ENCODE assay signal across 9 cellular contexts in genomic region chr2:44942304-44943030, GRCh38. TPM values are rescaled to one million over a fixed set of nuclear protein-coding genes. Genes with fewer than 3 reads are reported as not detected.
DNase-seq lines count a peak whose midpoint lies in the region; ATAC-seq lines count a peak whose summit lies in the region.
"Had no signal": no experiment of that assay in that cellular context is flagged by ENCODE, and none has a peak within 500 bp of the region (broad histone marks: within the 10 kb centered on the region; RNA-seq: fewer than 3 reads in every experiment).

No MANE protein-coding gene starts in this region.

- no peak overlapping the region for H3K27ac Mint-ChIP-seq in stimulated activated naive CD8-positive, alpha-beta T cell treated with anti-CD3 and anti-CD28 coated beads, Interleukin-15, Interleukin-2, amounts not matched to agents 100 ng/mL and 50 ng/mL, for 24 hours
- H3K27ac Mint-ChIP-seq in activated naive CD8-positive, alpha-beta T cell treated with anti-CD3 and anti-CD28 coated beads, Interleukin-2, amount 50 U/mL, for 24 hours, result no peak overlapping the region
- peak overlapping the region in 4 of 6 donors; percentile 21 to 76 (median 49) for H3K27ac Mint-ChIP-seq in naive B cell

- H3K4me3 Mint-ChIP-seq in stimulated activated naive CD8-positive, alpha-beta T cell treated with anti-CD3 and anti-CD28 coated beads, Interleukin-15, Interleukin-2, amounts not matched to agents 100 ng/mL and 50 ng/mL, for 24 hours, result peak overlapping the region; percentile 43
- peak overlapping the region; percentile 82 for H3K4me3 Mint-ChIP-seq in activated naive CD8-positive, alpha-beta T cell treated with anti-CD3 and anti-CD28 coated beads, Interleukin-2, amount 50 U/mL, for 24 hours
- peak overlapping the region; percentile 87 to 95 (median 91) for H3K4me3 Mint-ChIP-seq in naive B cell

- H3K9me3 Mint-ChIP-seq in stimulated activated naive CD8-positive, alpha-beta T cell treated with anti-CD3 and anti-CD28 coated beads, Interleukin-15, Interleukin-2, amounts not matched to agents 100 ng/mL and 50 ng/mL, for 24 hours, result no peaks in the 10 kb centered on the region
- H3K9me3 Mint-ChIP-seq in activated naive CD8-positive, alpha-beta T cell treated with anti-CD3 and anti-CD28 coated beads, Interleukin-2, amount 50 U/mL, for 24 hours, result no peaks in the 10 kb centered on the region
- peaks cover 0 to 12% (median 3%) of the 10 kb centered on the region in 7 donors for H3K9me3 Mint-ChIP-seq in naive B cell

- ATAC-seq in stimulated activated naive CD8-positive, alpha-beta T cell treated with anti-CD3 and anti-CD28 coated beads, Interleukin-15, Interleukin-2, amounts not matched to agents 100 U/mL and 50 U/mL, for 24 hours, result no peak
- no peak for ATAC-seq in activated naive CD8-positive, alpha-beta T cell treated with anti-CD3 and anti-CD28 coated beads, Interleukin-2, amount 50 U/mL, for 24 hours
- no peak for ATAC-seq in naive B cell (ENCODE audit: low read depth in 2 of 2)

- no peaks in the 10 kb centered on the region for H3K36me3 Mint-ChIP-seq in stimulated activated naive CD8-positive, alpha-beta T cell treated with anti-CD3 and anti-CD28 coated beads, Interleukin-15, Interleukin-2, amounts not matched to agents 100 ng/mL and 50 ng/mL, for 24 hours (ENCODE audit: low read depth)
- no peaks in the 10 kb centered on the region for H3K36me3 Mint-ChIP-seq in activated naive CD8-positive, alpha-beta T cell treated with anti-CD3 and anti-CD28 coated beads, Interleukin-2, amount 50 U/mL, for 24 hours (ENCODE audit: low read depth)
- peaks cover 0 to 13% of the 10 kb centered on the region in 2 donors for H3K36me3 Mint-ChIP-seq in naive B cell

- DNase-seq in stimulated activated naive CD8-positive, alpha-beta T cell treated with anti-CD3 and anti-CD28 coated beads, Interleukin-15, Interleukin-2, amounts not matched to agents 100 U/mL and 50 U/mL, for 24 hours, result no peak
- no peak for DNase-seq in activated naive CD8-positive, alpha-beta T cell treated with anti-CD3 and anti-CD28 coated beads, Interleukin-2, amount 50 U/mL, for 24 hours
- DNase-seq in naive B cell (peak; percentile 36), kidney tubule cell (ENCODE audit: low spot score) (no peak), activated gamma-delta T cell (lab: John Stamatoyannopoulos, UW) (no peak), LoVo (ENCODE audit: low spot score) (no peak), COR-L47 (lab: John Stamatoyannopoulos, UW) (no peak)
- DNase-seq: cerebellar nuclear complex had no signal

- peaks cover 52% of the 10 kb centered on the region for H3K4me1 Mint-ChIP-seq in stimulated activated naive CD8-positive, alpha-beta T cell treated with anti-CD3 and anti-CD28 coated beads, Interleukin-15, Interleukin-2, amounts not matched to agents 100 ng/mL and 50 ng/mL, for 24 hours (ENCODE audit: low read depth)
- peaks cover 39% of the 10 kb centered on the region for H3K4me1 Mint-ChIP-seq in activated naive CD8-positive, alpha-beta T cell treated with anti-CD3 and anti-CD28 coated beads, Interleukin-2, amount 50 U/mL, for 24 hours
- peaks cover 55 to 67% (median 66%) of the 10 kb centered on the region in 3 donors for H3K4me1 Mint-ChIP-seq in naive B cell

- H3K27me3 Mint-ChIP-seq in stimulated activated naive CD8-positive, alpha-beta T cell treated with anti-CD3 and anti-CD28 coated beads, Interleukin-15, Interleukin-2, amounts not matched to agents 100 ng/mL and 50 ng/mL, for 24 hours, result peaks cover 79% of the 10 kb centered on the region
- peaks cover 81% of the 10 kb centered on the region for H3K27me3 Mint-ChIP-seq in activated naive CD8-positive, alpha-beta T cell treated with anti-CD3 and anti-CD28 coated beads, Interleukin-2, amount 50 U/mL, for 24 hours
- H3K27me3 Mint-ChIP-seq in naive B cell, result peaks cover 73 to 96% (median 84%) of the 10 kb centered on the region in 3 donors

RNA-seq across cellular contexts. Expression of gene SIX3, which starts 1.0 kb away (rescaled TPM):
- polyA plus RNA-seq in naive B cell (ENCODE audit: low read depth in 6 of 6), result not detected

Comparison
In these comparisons a context has a peak if more than half of its experiments do, and no peak if none do; other contexts are left out.
1. H3K27ac Mint-ChIP-seq: peak in naive B cell (4 of 6); none in stimulated activated naive CD8-positive, alpha-beta T cell treated with anti-CD3 and anti-CD28 coated beads, Interleukin-15, Interleukin-2, amounts not matched to agents 100 ng/mL and 50 ng/mL, for 24 hours (single experiment) and activated naive CD8-positive, alpha-beta T cell treated with anti-CD3 and anti-CD28 coated beads, Interleukin-2, amount 50 U/mL, for 24 hours (single experiment).
2. Peak in every context shown above with its lines, with median percentiles within 50 percentile points of each other: H3K4me3 Mint-ChIP-seq.